In the genomic region with DNA sequence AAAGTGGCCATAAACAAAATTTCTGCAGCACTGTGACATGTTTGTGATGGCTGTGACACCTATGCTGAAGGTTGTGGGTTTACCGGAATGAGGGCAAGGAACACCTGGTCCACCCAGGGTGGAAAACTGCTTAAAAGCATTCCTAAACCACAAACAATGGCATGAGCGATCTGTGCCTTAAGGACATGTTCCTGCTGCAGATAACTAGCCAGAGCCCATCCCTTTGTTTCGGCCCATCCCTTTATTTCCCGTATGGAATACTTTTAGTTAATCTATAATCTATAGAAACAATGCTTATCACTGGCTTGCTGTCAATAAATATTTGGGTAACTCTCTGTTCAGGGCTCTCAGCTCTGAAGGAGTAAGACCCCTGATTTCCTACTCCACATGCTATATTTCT, we compare ENCODE assay signal across 1 cellular context.
TF ChIP-seq lines count a peak whose summit lies in the region.

No MANE protein-coding gene starts in this region.

TF ChIP-seq in HepG2, 621 proteins besides CTCF, POLR2A, EP300 and RAD21:
- TF ChIP-seq ZNF761 (CRISPR knock-in tag; conservative IDR thresholded peaks at IDR 0.05), result peak; percentile 99
TF ChIP-seq in HepG2: peak in this region for 1; not testable (repeated sequence) for 620.
